Comparison of ENCODE assay signal across 26 cellular contexts in genomic region chr11:34178422-34178821, GRCh38.
"Had no signal": no experiment of that assay in that cellular context is flagged by ENCODE, and none has a peak within 500 bp of the region (broad histone marks: within the 10 kb centered on the region; RNA-seq: fewer than 3 reads in every experiment).

No MANE protein-coding gene starts in this region.

- H3K36me3 ChIP-seq: brain microvascular endothelial cell, SJCRH30 had no signal

- DNase-seq: activated CD4-positive, alpha-beta T cell treated with anti-CD3 and anti-CD28 coated beads, Interleukin-2, amount 10 ng/mL, durations not matched to agents 24 days and 14 days; activated CD4-positive, alpha-beta T cell treated with anti-CD3 and anti-CD28 coated beads, Interleukin-2, amount 50 U/mL, for 4 hours; activated CD8-positive, alpha-beta T cell treated with anti-CD3 and anti-CD28 coated beads, Interleukin-2, amount 10 ng/mL, durations not matched to agents 7 days and 5 days; activated gamma-delta T cell; activated naive CD4-positive, alpha-beta T cell treated with anti-CD3 and anti-CD28 coated beads, Interleukin-2, amount 50 U/mL, for 16 hours; activated naive CD8-positive, alpha-beta T cell treated with anti-CD3 and anti-CD28 coated beads for 36 hours; activated T-cell treated with anti-CD3 and anti-CD28 coated beads, Interleukin-2, amount 50 U/mL, for 24 hours; amniotic stem cell; aorta; brain microvascular endothelial cell; central memory CD4-positive, alpha-beta T cell; NCI-H1105; NCI-H1417 treated with DMSO at 0.1 percent for 48 hours; NCI-H1694; NCI-H2029; NCI-H510A; NCI-H526; NCI-H748 treated with DMSO at 0.1 percent for 48 hours; NK-92 treated with Interleukin-12 subunit alpha and Interleukin-12 subunit beta, amount 100 ng/mL, for 24 hours; PC-9; SHP77; SJCRH30; T1000 had no signal

- H3K27ac ChIP-seq: brain microvascular endothelial cell, PC-9, SJCRH30, SK-N-MC had no signal

- ATAC-seq: activated CD8-positive, alpha-beta T cell treated with anti-CD3 and anti-CD28 coated beads, Interleukin-2, amount 10 ng/mL, durations not matched to agents 7 days and 5 days; K562 had no signal

- H3K27me3 ChIP-seq: brain microvascular endothelial cell, SJCRH30 had no signal

- H2AFZ ChIP-seq: PC-9 had no signal

- H3K9me3 Mint-ChIP-seq: activated CD4-positive, alpha-beta T cell treated with anti-CD3 and anti-CD28 coated beads, Interleukin-2, amount 10 ng/mL, durations not matched to agents 24 days and 14 days; activated naive CD8-positive, alpha-beta T cell treated with anti-CD3 and anti-CD28 coated beads for 36 hours; activated T-cell treated with anti-CD3 and anti-CD28 coated beads, Interleukin-2, amount 50 U/mL, for 24 hours; activated T-helper 2 cell treated with anti-CD3 and anti-CD28 coated beads, Interferon-gamma antibody, Interleukin-2, Interleukin-4, amounts not matched to agents 10 μg/mL and 5 μg/mL and 100 μg/mL, durations not matched to agents 14 hours and 24 hours and 36 hours had no signal

- H3K36me3 Mint-ChIP-seq: activated naive CD8-positive, alpha-beta T cell treated with anti-CD3 and anti-CD28 coated beads for 36 hours had no signal

- H3K4me3 Mint-ChIP-seq: activated CD4-positive, alpha-beta T cell treated with anti-CD3 and anti-CD28 coated beads, Interleukin-2, amount 10 ng/mL, durations not matched to agents 24 days and 14 days; activated CD8-positive, alpha-beta T cell treated with anti-CD3 and anti-CD28 coated beads, Interleukin-2, amount 10 ng/mL, durations not matched to agents 7 days and 5 days; activated naive CD8-positive, alpha-beta T cell treated with anti-CD3 and anti-CD28 coated beads for 36 hours; activated T-cell treated with anti-CD3 and anti-CD28 coated beads, Interleukin-2, amount 50 U/mL, for 24 hours had no signal

- H3K9me3 ChIP-seq: SJCRH30 had no signal

- H3K27ac Mint-ChIP-seq: activated CD4-positive, alpha-beta T cell treated with anti-CD3 and anti-CD28 coated beads, Interleukin-2, amount 10 ng/mL, durations not matched to agents 24 days and 14 days; activated CD8-positive, alpha-beta T cell treated with anti-CD3 and anti-CD28 coated beads, Interleukin-2, amount 10 ng/mL, durations not matched to agents 7 days and 5 days; activated naive CD8-positive, alpha-beta T cell treated with anti-CD3 and anti-CD28 coated beads for 36 hours; activated T-cell treated with anti-CD3 and anti-CD28 coated beads, Interleukin-2, amount 50 U/mL, for 24 hours; activated T-helper 2 cell treated with anti-CD3 and anti-CD28 coated beads, Interferon-gamma antibody, Interleukin-2, Interleukin-4, amounts not matched to agents 10 μg/mL and 5 μg/mL and 100 μg/mL, durations not matched to agents 14 hours and 24 hours and 36 hours had no signal

- H3K4me3 ChIP-seq: K562, PC-9, SJCRH30, SK-N-MC had no signal

- H3K4me2 ChIP-seq: PC-9 had no signal

- H3K27me3 Mint-ChIP-seq: activated naive CD8-positive, alpha-beta T cell treated with anti-CD3 and anti-CD28 coated beads for 36 hours; activated T-cell treated with anti-CD3 and anti-CD28 coated beads, Interleukin-2, amount 50 U/mL, for 24 hours had no signal
